ENCODE assay signal across 28 cellular contexts in the genomic region with DNA sequence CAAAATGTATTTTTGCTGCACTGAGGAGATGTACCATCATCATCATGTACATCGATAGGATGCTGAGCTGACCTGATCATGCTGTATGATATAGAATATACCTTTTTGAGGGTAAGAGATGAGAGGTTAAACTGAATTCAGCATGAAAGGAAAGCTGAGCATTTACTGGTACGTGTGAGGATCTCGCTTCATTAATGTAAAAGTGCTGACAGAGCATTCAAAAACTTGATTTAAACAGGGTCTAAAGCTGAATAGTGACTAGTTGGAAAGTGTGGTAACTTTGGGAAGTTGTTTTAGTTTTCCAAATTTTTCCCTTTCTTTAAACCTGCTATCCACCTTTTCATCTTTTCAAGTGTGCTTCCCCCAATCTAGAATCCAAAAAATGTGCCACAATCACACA. TPM values are rescaled to one million over a fixed set of nuclear protein-coding genes. Genes with fewer than 3 reads are reported as not detected.
"Had no signal": no experiment of that assay in that cellular context is flagged by ENCODE, and none has a peak within 500 bp of the region (broad histone marks: within the 10 kb centered on the region; RNA-seq: fewer than 3 reads in every experiment).

No MANE protein-coding gene starts in this region.

- H3K9me3 ChIP-seq: breast epithelium, heart right ventricle, left lung, lower lobe of right lung, testis, uterus had no signal

- FAIRE-seq: endothelial cell of umbilical vein, islet of Langerhans had no signal

- ATAC-seq: effector memory CD8-positive, alpha-beta T cell; heart right ventricle; left lung; lower lobe of right lung; natural killer cell; right cardiac atrium had no signal

- H3K27me3 Mint-ChIP-seq: activated CD4-positive, alpha-beta memory T cell treated with anti-CD3 and anti-CD28 coated beads, Interleukin-2, amount 10 ng/mL, durations not matched to agents 7 days and 5 days; central memory CD8-positive, alpha-beta T cell had no signal

- H3K9me3 Mint-ChIP-seq: activated CD4-positive, alpha-beta memory T cell treated with anti-CD3 and anti-CD28 coated beads, Interleukin-2, amount 10 ng/mL, durations not matched to agents 7 days and 5 days; activated CD4-positive, alpha-beta T cell treated with anti-CD3 and anti-CD28 coated beads, Interleukin-2, amount 10 ng/mL, durations not matched to agents 24 days and 14 days; activated T-cell treated with anti-CD3 and anti-CD28 coated beads, Interleukin-2, amount 50 U/mL, for 24 hours; central memory CD8-positive, alpha-beta T cell had no signal

- H3K27me3 ChIP-seq: breast epithelium, heart right ventricle, left lung, testis, uterus had no signal

- H3K4me1 ChIP-seq: breast epithelium, left lung, uterus had no signal

- H3K27ac ChIP-seq: breast epithelium, dorsolateral prefrontal cortex, left lung, lower lobe of right lung, WERI-Rb-1 had no signal

- H3K36me3 Mint-ChIP-seq: natural killer cell had no signal

- DNase-seq: activated CD4-positive, alpha-beta memory T cell treated with anti-CD3 and anti-CD28 coated beads, Interleukin-2, amount 10 ng/mL, durations not matched to agents 7 days and 5 days; activated CD4-positive, alpha-beta T cell treated with anti-CD3 and anti-CD28 coated beads, Interleukin-2, amount 10 ng/mL, durations not matched to agents 24 days and 14 days; activated CD4-positive, CD25-positive, alpha-beta regulatory T cell treated with anti-CD3 and anti-CD28 coated beads, Interleukin-2, amount 50 U/mL, for 72 hours; activated CD8-positive, alpha-beta memory T cell treated with anti-CD3 and anti-CD28 coated beads, Interleukin-2, amount 50 U/mL, for 48 hours; activated gamma-delta T cell; activated naive CD4-positive, alpha-beta T cell treated with anti-CD3 and anti-CD28 coated beads, Interleukin-2, amount 50 U/mL, for 16 hours; activated T-cell treated with anti-CD3 and anti-CD28 coated beads, Interleukin-2, amount 50 U/mL, for 24 hours; amygdala; dorsolateral prefrontal cortex; effector memory CD8-positive, alpha-beta T cell; foreskin fibroblast; heart right ventricle; left lung; lower lobe of right lung; natural killer cell; posterior cingulate gyrus; right cardiac atrium; stimulated activated CD4-positive, alpha-beta T cell treated with anti-CD3 and anti-CD28 coated beads, Interleukin-2, amount 100 ng/mL, for 48 hours; stimulated activated naive CD4-positive, alpha-beta T cell treated with Interleukin-2 at 50 U/mL for 16 hours; T1000; trophoblast cell; uterus; WERI-Rb-1 had no signal

- H3K4me3 Mint-ChIP-seq: activated CD4-positive, alpha-beta memory T cell treated with anti-CD3 and anti-CD28 coated beads, Interleukin-2, amount 10 ng/mL, durations not matched to agents 7 days and 5 days; activated CD4-positive, alpha-beta T cell treated with anti-CD3 and anti-CD28 coated beads, Interleukin-2, amount 10 ng/mL, durations not matched to agents 24 days and 14 days; activated T-cell treated with anti-CD3 and anti-CD28 coated beads, Interleukin-2, amount 50 U/mL, for 24 hours; central memory CD8-positive, alpha-beta T cell; effector memory CD8-positive, alpha-beta T cell; natural killer cell had no signal

- H3K4me1 Mint-ChIP-seq: activated CD4-positive, alpha-beta memory T cell treated with anti-CD3 and anti-CD28 coated beads, Interleukin-2, amount 10 ng/mL, durations not matched to agents 7 days and 5 days; activated CD4-positive, alpha-beta T cell treated with anti-CD3 and anti-CD28 coated beads, Interleukin-2, amount 10 ng/mL, durations not matched to agents 24 days and 14 days; central memory CD8-positive, alpha-beta T cell; natural killer cell had no signal

- H3K4me3 ChIP-seq: breast epithelium, dorsolateral prefrontal cortex, heart right ventricle, left lung, lower lobe of right lung, testis, uterus had no signal

- H3K36me3 ChIP-seq: breast epithelium, heart right ventricle, left lung, lower lobe of right lung, uterus, WERI-Rb-1 had no signal

- H3K27ac Mint-ChIP-seq: activated CD4-positive, alpha-beta memory T cell treated with anti-CD3 and anti-CD28 coated beads, Interleukin-2, amount 10 ng/mL, durations not matched to agents 7 days and 5 days; activated CD4-positive, alpha-beta T cell treated with anti-CD3 and anti-CD28 coated beads, Interleukin-2, amount 10 ng/mL, durations not matched to agents 24 days and 14 days; activated T-cell treated with anti-CD3 and anti-CD28 coated beads, Interleukin-2, amount 50 U/mL, for 24 hours; effector memory CD8-positive, alpha-beta T cell; natural killer cell had no signal

RNA-seq across cellular contexts. Expression of gene COL1A2, which starts 28.5 kb away (rescaled TPM):
- total RNA-seq: natural killer cell had no signal
